1 cellular context compared by ENCODE assay signal in the genomic region with DNA sequence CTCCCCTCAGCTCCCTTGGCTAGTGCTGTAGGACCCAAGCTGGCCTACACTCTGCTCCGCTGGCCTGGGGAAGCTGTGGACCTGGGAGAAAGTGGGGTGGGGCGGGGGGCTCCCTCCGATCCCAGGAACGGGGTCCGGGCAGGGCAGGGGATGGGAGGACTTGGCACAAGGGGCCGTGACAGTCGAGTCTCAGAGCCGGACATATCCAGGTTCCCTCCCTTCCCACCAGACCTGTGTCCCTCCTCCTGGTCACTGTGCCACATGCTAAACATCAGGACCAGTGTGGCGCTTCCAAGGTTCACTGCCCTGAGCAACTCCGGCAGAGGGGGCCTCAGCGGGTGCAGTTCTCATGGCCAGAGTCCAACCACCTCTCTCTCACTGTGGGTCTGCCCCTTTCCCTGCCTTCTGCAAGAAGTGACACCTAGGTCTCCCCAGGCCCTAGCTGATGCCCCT.
A peak's percentile ranks its signal among the peaks of the same experiment; 100 is the strongest.
TF ChIP-seq lines count a peak whose summit lies in the region.

No MANE protein-coding gene starts in this region.

TF ChIP-seq in HepG2, 621 proteins besides CTCF, POLR2A, EP300 and RAD21 (continued from another document):
- TF ChIP-seq MAX (IDR thresholded peaks at IDR 0.05) (peak; percentile 80), ZNF724P (CRISPR knock-in tag; IDR thresholded peaks at IDR 0.05; ENCODE audit: borderline replicate concordance) (no peak), WIZ (CRISPR knock-in tag; IDR thresholded peaks at IDR 0.05) (no peak), HES4 (CRISPR knock-in tag; IDR thresholded peaks at IDR 0.05; ENCODE audit: borderline replicate concordance) (peak; percentile 57; the same call in 1 of the 2 replicates), ZNF644 (CRISPR knock-in tag; IDR thresholded peaks at IDR 0.05; ENCODE audit: low read depth) (no peak), CENPBD1 (CRISPR knock-in tag; IDR thresholded peaks at IDR 0.05; ENCODE audit: borderline replicate concordance, low read depth) (no peak), PREB (CRISPR knock-in tag; IDR thresholded peaks at IDR 0.05) (no peak), RXRA (CRISPR knock-in tag; IDR thresholded peaks at IDR 0.05) (peak; percentile 52; the same call in 1 of the 2 replicates), ZBTB7B (CRISPR knock-in tag; IDR thresholded peaks at IDR 0.05) (peak; percentile 77; the same call in 1 of the 2 replicates), HNF4A (CRISPR knock-in tag; IDR thresholded peaks at IDR 0.05) (peak; percentile 66), ATF5 (CRISPR knock-in tag; IDR thresholded peaks at IDR 0.05; ENCODE audit: low read depth) (0 out of 2 replicates have a peak, but pooled peaks have one; percentile 53), GATAD1 (CRISPR knock-in tag; IDR thresholded peaks at IDR 0.05) (peak; percentile 25; the same call in 1 of the 2 replicates), THAP9 (CRISPR knock-in tag; IDR thresholded peaks at IDR 0.05; ENCODE audit: borderline replicate concordance) (no peak), ZFP36 (IDR thresholded peaks at IDR 0.05; ENCODE audit: borderline replicate concordance, low read depth, low read length, partially characterized antibody) (no peak), ZNF619 (CRISPR knock-in tag; IDR thresholded peaks at IDR 0.05) (no peak), TCF7 (IDR thresholded peaks at IDR 0.05; ENCODE audit: low read depth) (no peak), GATAD2A (CRISPR knock-in tag; IDR thresholded peaks at IDR 0.05) (peak; percentile 21; the same call in 1 of the 2 replicates), ZNF891 (CRISPR knock-in tag; IDR thresholded peaks at IDR 0.05) (peak; percentile 30; the same call in 1 of the 2 replicates), HNF4G (IDR thresholded peaks at IDR 0.05; ENCODE audit: borderline replicate concordance, low read depth, low read length) (peak; percentile 68; the same call in 1 of the 2 replicates), HNF4G (CRISPR knock-in tag; IDR thresholded peaks at IDR 0.05; ENCODE audit: borderline replicate concordance, low read depth) (no peak), ZNF333 (CRISPR knock-in tag; IDR thresholded peaks at IDR 0.05; ENCODE audit: borderline replicate concordance) (0 out of 2 replicates have a peak, but pooled peaks have one; percentile 19), TAF1 (CRISPR knock-in tag; IDR thresholded peaks at IDR 0.05) (0 out of 2 replicates have a peak, but pooled peaks have one; percentile 18), ZNF556 (CRISPR knock-in tag; IDR thresholded peaks at IDR 0.05; ENCODE audit: borderline replicate concordance) (0 out of 2 replicates have a peak, but pooled peaks have one; percentile 63), ZBTB38 (CRISPR knock-in tag; IDR thresholded peaks at IDR 0.05) (peak; percentile 64; the same call in 1 of the 2 replicates), ZNF562 (CRISPR knock-in tag; IDR thresholded peaks at IDR 0.05; ENCODE audit: borderline replicate concordance) (no peak), ZNF792 (CRISPR knock-in tag; IDR thresholded peaks at IDR 0.05) (0 out of 2 replicates have a peak, but pooled peaks have one; percentile 11), SPEN (CRISPR knock-in tag; IDR thresholded peaks at IDR 0.05; ENCODE audit: low read depth) (peak; percentile 63; the same call in 1 of the 2 replicates), MIER3 (CRISPR knock-in tag; IDR thresholded peaks at IDR 0.05; ENCODE audit: borderline replicate concordance) (no peak), PATZ1 (CRISPR knock-in tag; IDR thresholded peaks at IDR 0.05) (peak; percentile 60), AKAP8 (CRISPR knock-in tag; IDR thresholded peaks at IDR 0.05) (0 out of 2 replicates have a peak, but pooled peaks have one; percentile 31), HNRNPL (IDR thresholded peaks at IDR 0.05; ENCODE audit: low read depth, low read length) (peak; percentile 49; the same call in 1 of the 2 replicates), SETDB1 (CRISPR knock-in tag; IDR thresholded peaks at IDR 0.05; ENCODE audit: borderline replicate concordance) (no peak), ZNF335 (CRISPR knock-in tag; IDR thresholded peaks at IDR 0.05) (0 out of 2 replicates have a peak, but pooled peaks have one; percentile 24), MEF2D (CRISPR knock-in tag; IDR thresholded peaks at IDR 0.05) (no peak), HMGXB4 (CRISPR knock-in tag; IDR thresholded peaks at IDR 0.05; ENCODE audit: borderline replicate concordance in 1 of 2, low read depth in 1 of 2) (peak in 1 of 2 experiments; percentile 49; a peak in 1 of 4 replicates), ZNF230 (CRISPR knock-in tag; IDR thresholded peaks at IDR 0.05) (0 out of 2 replicates have a peak, but pooled peaks have one; percentile 41), ZNF782 (CRISPR knock-in tag; IDR thresholded peaks at IDR 0.05; ENCODE audit: borderline replicate concordance) (0 out of 2 replicates have a peak, but pooled peaks have one; percentile 43), SALL1 (CRISPR knock-in tag; IDR thresholded peaks at IDR 0.05) (peak; percentile 32; the same call in 1 of the 2 replicates), ZNF224 (CRISPR knock-in tag; IDR thresholded peaks at IDR 0.05) (no peak)
- TF ChIP-seq, protein P1, sequence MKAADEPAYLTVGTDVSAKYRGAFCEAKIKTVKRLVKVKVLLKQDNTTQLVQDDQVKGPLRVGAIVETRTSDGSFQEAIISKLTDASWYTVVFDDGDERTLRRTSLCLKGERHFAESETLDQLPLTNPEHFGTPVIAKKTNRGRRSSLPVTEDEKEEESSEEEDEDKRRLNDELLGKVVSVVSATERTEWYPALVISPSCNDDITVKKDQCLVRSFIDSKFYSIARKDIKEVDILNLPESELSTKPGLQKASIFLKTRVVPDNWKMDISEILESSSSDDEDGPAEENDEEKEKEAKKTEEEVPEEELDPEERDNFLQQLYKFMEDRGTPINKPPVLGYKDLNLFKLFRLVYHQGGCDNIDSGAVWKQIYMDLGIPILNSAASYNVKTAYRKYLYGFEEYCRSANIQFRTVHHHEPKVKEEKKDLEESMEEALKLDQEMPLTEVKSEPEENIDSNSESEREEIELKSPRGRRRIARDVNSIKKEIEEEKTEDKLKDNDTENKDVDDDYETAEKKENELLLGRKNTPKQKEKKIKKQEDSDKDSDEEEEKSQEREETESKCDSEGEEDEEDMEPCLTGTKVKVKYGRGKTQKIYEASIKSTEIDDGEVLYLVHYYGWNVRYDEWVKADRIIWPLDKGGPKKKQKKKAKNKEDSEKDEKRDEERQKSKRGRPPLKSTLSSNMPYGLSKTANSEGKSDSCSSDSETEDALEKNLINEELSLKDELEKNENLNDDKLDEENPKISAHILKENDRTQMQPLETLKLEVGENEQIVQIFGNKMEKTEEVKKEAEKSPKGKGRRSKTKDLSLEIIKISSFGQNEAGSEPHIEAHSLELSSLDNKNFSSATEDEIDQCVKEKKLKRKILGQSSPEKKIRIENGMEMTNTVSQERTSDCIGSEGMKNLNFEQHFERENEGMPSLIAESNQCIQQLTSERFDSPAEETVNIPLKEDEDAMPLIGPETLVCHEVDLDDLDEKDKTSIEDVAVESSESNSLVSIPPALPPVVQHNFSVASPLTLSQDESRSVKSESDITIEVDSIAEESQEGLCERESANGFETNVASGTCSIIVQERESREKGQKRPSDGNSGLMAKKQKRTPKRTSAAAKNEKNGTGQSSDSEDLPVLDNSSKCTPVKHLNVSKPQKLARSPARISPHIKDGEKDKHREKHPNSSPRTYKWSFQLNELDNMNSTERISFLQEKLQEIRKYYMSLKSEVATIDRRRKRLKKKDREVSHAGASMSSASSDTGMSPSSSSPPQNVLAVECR (CRISPR knock-in tag; IDR thresholded peaks at IDR 0.05; ENCODE audit: borderline replicate concordance) = 0 out of 2 replicates have a peak, but pooled peaks have one; percentile 7
- TF ChIP-seq, protein P2, sequence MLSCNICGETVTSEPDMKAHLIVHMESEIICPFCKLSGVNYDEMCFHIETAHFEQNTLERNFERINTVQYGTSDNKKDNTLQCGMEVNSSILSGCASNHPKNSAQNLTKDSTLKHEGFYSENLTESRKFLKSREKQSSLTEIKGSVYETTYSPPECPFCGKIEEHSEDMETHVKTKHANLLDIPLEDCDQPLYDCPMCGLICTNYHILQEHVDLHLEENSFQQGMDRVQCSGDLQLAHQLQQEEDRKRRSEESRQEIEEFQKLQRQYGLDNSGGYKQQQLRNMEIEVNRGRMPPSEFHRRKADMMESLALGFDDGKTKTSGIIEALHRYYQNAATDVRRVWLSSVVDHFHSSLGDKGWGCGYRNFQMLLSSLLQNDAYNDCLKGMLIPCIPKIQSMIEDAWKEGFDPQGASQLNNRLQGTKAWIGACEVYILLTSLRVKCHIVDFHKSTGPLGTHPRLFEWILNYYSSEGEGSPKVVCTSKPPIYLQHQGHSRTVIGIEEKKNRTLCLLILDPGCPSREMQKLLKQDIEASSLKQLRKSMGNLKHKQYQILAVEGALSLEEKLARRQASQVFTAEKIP (CRISPR knock-in tag; IDR thresholded peaks at IDR 0.05; ENCODE audit: borderline replicate concordance) = no peak
TF ChIP-seq in HepG2: peak in this region for 41.
